In the genomic region with DNA sequence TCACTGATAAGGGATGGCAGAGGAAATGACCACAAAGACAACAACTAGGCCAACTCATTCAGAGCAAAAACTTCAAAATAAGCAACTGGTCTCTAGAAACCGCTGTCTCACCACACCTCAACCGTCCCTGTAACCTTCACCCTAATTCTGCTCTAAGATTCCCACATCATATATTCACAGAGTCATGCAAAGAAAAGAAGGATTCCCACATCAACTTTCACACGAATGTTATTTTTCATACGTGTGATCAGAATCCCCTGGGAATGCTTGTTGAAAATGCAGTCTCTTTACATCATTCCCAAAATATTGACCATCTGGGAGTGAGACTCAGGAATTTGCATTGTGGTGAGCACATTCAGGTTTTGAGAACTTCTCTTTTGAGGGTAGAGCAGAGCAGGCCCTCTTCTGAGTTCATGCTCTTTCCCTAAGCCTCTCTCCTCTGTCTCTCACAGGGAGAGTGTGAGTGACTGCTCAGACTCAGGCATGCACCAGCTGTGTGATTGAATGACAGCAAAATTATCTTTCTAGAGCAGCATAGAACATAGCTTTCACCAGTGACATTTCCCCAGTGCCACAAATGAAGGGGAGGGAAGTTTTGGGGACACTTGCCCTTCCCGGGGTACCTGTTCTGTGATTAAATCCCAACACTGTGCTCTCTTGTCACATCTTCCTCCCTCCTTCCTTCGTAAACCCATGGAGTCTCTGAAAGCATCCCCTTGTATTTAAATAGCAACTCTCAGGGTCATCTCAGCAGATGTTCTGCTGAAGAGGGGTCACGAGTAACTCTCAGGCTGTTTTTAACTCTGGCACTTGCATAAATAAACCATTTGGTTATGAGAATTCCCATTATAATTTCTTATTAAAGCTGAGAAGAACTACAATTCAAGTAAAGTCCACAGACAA, we compare ENCODE assay signal across 11 cellular contexts.
A peak's percentile ranks its signal among the peaks of the same experiment; 100 is the strongest.
DNase-seq lines count a peak whose midpoint lies in the region; ATAC-seq and TF ChIP-seq lines count a peak whose summit lies in the region.
"Had no signal": no experiment of that assay in that cellular context is flagged by ENCODE, and none has a peak within 500 bp of the region (broad histone marks: within the 10 kb centered on the region; RNA-seq: fewer than 3 reads in every experiment).

No MANE protein-coding gene starts in this region.

- no peak for TF ChIP-seq CTCF in CD14-positive monocyte (IDR thresholded peaks at IDR 0.05)

- peaks cover 34% of the 10 kb centered on the region for H3K4me1 Mint-ChIP-seq in CD14-positive monocyte

- H3K27ac Mint-ChIP-seq in CD14-positive monocyte: peak overlapping the region in 1 of 7 donors; percentile 37
- H3K27ac Mint-ChIP-seq: progenitor cell of endocrine pancreas had no signal

- no peaks in the 10 kb centered on the region for H3K27me3 Mint-ChIP-seq in CD14-positive monocyte (ENCODE audit: low read depth in 3 of 3)
- H3K27me3 Mint-ChIP-seq: progenitor cell of endocrine pancreas had no signal

- H3K36me3 Mint-ChIP-seq in CD14-positive monocyte: peaks cover 43 to 51% of the 10 kb centered on the region in 2 donors

- TF ChIP-seq POLR2A in erythroblast (IDR thresholded peaks at IDR 0.05; ENCODE audit: low read length): no peak

- H3K4me3 Mint-ChIP-seq in CD14-positive monocyte: no peak overlapping the region

- intact Hi-C loops in Right ventricle myocardium superior (cut with DNase I): no loop called here
- intact Hi-C loops in CD14-positive monocyte (cut with micrococcal nuclease): no loop called here

- DNase-seq in EH (ENCODE audit: low read depth) (peak; percentile 58), Right ventricle myocardium superior (no peak), CD14-positive monocyte (ENCODE audit: low spot score) (no peak), A172 (ENCODE audit: low spot score) (no peak), erythroblast (lab: John Stamatoyannopoulos, UW) (no peak)
- DNase-seq in stimulated activated CD4-positive, alpha-beta T cell treated with anti-CD3 and anti-CD28 coated beads, Interleukin-1b, Interleukin-23, amount 100 ng/mL, for 48 hours: no peak
- DNase-seq: DMS153, NCI-H1930 had no signal

- peak; percentile 41 for ATAC-seq in GM19463 (IDR thresholded peaks at IDR 0.05; ENCODE audit: unreplicated experiment)
- ATAC-seq in HG03520 (IDR thresholded peaks at IDR 0.05; ENCODE audit: unreplicated experiment): peak; percentile 50
- peak; percentile 66 for ATAC-seq in Right ventricle myocardium superior (ENCODE audit: poor library complexity)

- H3K9me3 Mint-ChIP-seq in CD14-positive monocyte: no peaks in the 10 kb centered on the region
